8 cellular contexts compared by ENCODE assay signal in genomic region chr20:60206259-60206658, GRCh38.
DNase-seq lines count a peak whose midpoint lies in the region; ATAC-seq and TF ChIP-seq lines count a peak whose summit lies in the region.

No MANE protein-coding gene starts in this region.

- H3K36me3 ChIP-seq in left ventricle myocardium inferior (no peaks in the 10 kb centered on the region), right atrium auricular region (no peaks in the 10 kb centered on the region), body of pancreas (replicated peaks in 1 of 2; ENCODE audit: insufficient read depth in 1 of 2, low read depth in 2 of 2) (no peaks in the 10 kb centered on the region), ascending aorta (no peaks in the 10 kb centered on the region)

- intact Hi-C loops in left ventricle myocardium inferior (cut with micrococcal nuclease) (no loop called here), body of pancreas (cut with DNase I) (no loop called here), ascending aorta (cut with DNase I) (no loop called here)

- H3K27me3 ChIP-seq in left ventricle myocardium inferior (ENCODE audit: low read depth) (no peaks in the 10 kb centered on the region), right atrium auricular region (no peaks in the 10 kb centered on the region), body of pancreas (no peaks in the 10 kb centered on the region), ascending aorta (no peaks in the 10 kb centered on the region)

- H3K27ac ChIP-seq in left ventricle myocardium inferior (replicated peaks) (no peak overlapping the region), right atrium auricular region (no peak overlapping the region), body of pancreas (no peak overlapping the region), ascending aorta (no peak overlapping the region)

- no peak for TF ChIP-seq POLR2A in body of pancreas (IDR thresholded peaks at IDR 0.05)

- peak; percentile 24 for TF ChIP-seq CTCF in left ventricle myocardium inferior (IDR thresholded peaks at IDR 0.05; ENCODE audit: borderline replicate concordance)
- peak in 1 of 2 donors; percentile 21 for TF ChIP-seq CTCF in right atrium auricular region (IDR thresholded peaks at IDR 0.05)
- TF ChIP-seq CTCF in choroid plexus epithelial cell (conservative IDR thresholded peaks at IDR 0.05; ENCODE audit: low read depth, low read length) = peak; percentile 37
- peak in 1 of 7 experiments; percentile 3 for TF ChIP-seq CTCF in body of pancreas (IDR thresholded peaks at IDR 0.05)
- no peak for TF ChIP-seq CTCF in ascending aorta (IDR thresholded peaks at IDR 0.05)

- no peak for ATAC-seq in body of pancreas

- DNase-seq in left ventricle myocardium inferior (no peak), right atrium auricular region (ENCODE audit: low spot score) (no peak), NCI-H446 (lab: John Stamatoyannopoulos, UW) (peak; percentile 35 to 48), choroid plexus epithelial cell (ENCODE audit: low read depth) (peak; percentile 37), smooth muscle cell of the brain vasculature (ENCODE audit: low read depth, low spot score) (peak; percentile 21), body of pancreas (no peak), ascending aorta (ENCODE audit: low spot score in 2 of 2) (no peak)
- no peak for DNase-seq in stimulated activated CD4-positive, alpha-beta T cell treated with anti-CD3 and anti-CD28 coated beads, Interleukin-4, amount 100 ng/mL, for 4 hours

- H3K4me3 ChIP-seq in left ventricle myocardium inferior = no peak overlapping the region
- no peak overlapping the region for H3K4me3 ChIP-seq in right atrium auricular region
- no peak overlapping the region for H3K4me3 ChIP-seq in choroid plexus epithelial cell (ENCODE audit: low read depth, low read length)
- no peak overlapping the region for H3K4me3 ChIP-seq in body of pancreas
- H3K4me3 ChIP-seq in ascending aorta = no peak overlapping the region

- 39 to 40% methylated on average over 3 of the region's 3 CpGs for WGBS in body of pancreas, 2 donors

- H3K9me3 ChIP-seq in left ventricle myocardium inferior (replicated peaks) (no peaks in the 10 kb centered on the region), right atrium auricular region (no peaks in the 10 kb centered on the region), body of pancreas (no peaks in the 10 kb centered on the region), ascending aorta (no peaks in the 10 kb centered on the region)

- peaks cover 36% of the 10 kb centered on the region for H3K4me1 ChIP-seq in left ventricle myocardium inferior
- no peaks in the 10 kb centered on the region for H3K4me1 ChIP-seq in right atrium auricular region
- no peaks in the 10 kb centered on the region for H3K4me1 ChIP-seq in body of pancreas
- no peaks in the 10 kb centered on the region for H3K4me1 ChIP-seq in ascending aorta

Comparison
In these comparisons a context has a peak if more than half of its experiments do, and no peak if none do; other contexts are left out.
1. DNase-seq: peak in NCI-H446 (2 of 2), choroid plexus epithelial cell (single experiment) and smooth muscle cell of the brain vasculature (single experiment); none in left ventricle myocardium inferior (single experiment), right atrium auricular region (single experiment), body of pancreas (0 of 4), stimulated activated CD4-positive, alpha-beta T cell treated with anti-CD3 and anti-CD28 coated beads, Interleukin-4, amount 100 ng/mL, for 4 hours (0 of 2) and ascending aorta (0 of 2).
2. CTCF ChIP-seq: peak in left ventricle myocardium inferior (single experiment) and choroid plexus epithelial cell (single experiment); none in ascending aorta (0 of 3).